Comparison of ENCODE assay signal across 1 cellular context in genomic region chr12:4858385-4858784, GRCh38.
TF ChIP-seq lines count a peak whose summit lies in the region.

No MANE protein-coding gene starts in this region.

TF ChIP-seq in HepG2, 621 proteins besides CTCF, POLR2A, EP300 and RAD21 (continued from another document and continues in another):
- TF ChIP-seq, protein P1, sequence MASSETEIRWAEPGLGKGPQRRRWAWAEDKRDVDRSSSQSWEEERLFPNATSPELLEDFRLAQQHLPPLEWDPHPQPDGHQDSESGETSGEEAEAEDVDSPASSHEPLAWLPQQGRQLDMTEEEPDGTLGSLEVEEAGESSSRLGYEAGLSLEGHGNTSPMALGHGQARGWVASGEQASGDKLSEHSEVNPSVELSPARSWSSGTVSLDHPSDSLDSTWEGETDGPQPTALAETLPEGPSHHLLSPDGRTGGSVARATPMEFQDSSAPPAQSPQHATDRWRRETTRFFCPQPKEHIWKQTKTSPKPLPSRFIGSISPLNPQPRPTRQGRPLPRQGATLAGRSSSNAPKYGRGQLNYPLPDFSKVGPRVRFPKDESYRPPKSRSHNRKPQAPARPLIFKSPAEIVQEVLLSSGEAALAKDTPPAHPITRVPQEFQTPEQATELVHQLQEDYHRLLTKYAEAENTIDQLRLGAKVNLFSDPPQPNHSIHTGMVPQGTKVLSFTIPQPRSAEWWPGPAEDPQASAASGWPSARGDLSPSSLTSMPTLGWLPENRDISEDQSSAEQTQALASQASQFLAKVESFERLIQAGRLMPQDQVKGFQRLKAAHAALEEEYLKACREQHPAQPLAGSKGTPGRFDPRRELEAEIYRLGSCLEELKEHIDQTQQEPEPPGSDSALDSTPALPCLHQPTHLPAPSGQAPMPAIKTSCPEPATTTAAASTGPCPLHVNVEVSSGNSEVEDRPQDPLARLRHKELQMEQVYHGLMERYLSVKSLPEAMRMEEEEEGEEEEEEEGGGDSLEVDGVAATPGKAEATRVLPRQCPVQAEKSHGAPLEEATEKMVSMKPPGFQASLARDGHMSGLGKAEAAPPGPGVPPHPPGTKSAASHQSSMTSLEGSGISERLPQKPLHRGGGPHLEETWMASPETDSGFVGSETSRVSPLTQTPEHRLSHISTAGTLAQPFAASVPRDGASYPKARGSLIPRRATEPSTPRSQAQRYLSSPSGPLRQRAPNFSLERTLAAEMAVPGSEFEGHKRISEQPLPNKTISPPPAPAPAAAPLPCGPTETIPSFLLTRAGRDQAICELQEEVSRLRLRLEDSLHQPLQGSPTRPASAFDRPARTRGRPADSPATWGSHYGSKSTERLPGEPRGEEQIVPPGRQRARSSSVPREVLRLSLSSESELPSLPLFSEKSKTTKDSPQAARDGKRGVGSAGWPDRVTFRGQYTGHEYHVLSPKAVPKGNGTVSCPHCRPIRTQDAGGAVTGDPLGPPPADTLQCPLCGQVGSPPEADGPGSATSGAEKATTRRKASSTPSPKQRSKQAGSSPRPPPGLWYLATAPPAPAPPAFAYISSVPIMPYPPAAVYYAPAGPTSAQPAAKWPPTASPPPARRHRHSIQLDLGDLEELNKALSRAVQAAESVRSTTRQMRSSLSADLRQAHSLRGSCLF (CRISPR knock-in tag; IDR thresholded peaks at IDR 0.05; ENCODE audit: borderline replicate concordance), result no peak
- no peak for TF ChIP-seq ARNT (IDR thresholded peaks at IDR 0.05)
- no peak for TF ChIP-seq PRMT3 (CRISPR knock-in tag; IDR thresholded peaks at IDR 0.05; ENCODE audit: borderline replicate concordance, low read depth)
- no peak for TF ChIP-seq REL (CRISPR knock-in tag; conservative IDR thresholded peaks at IDR 0.05)
- no peak for TF ChIP-seq SUZ12 (IDR thresholded peaks at IDR 0.05; ENCODE audit: low read depth, low read length)
- no peak for TF ChIP-seq CENPT (CRISPR knock-in tag; IDR thresholded peaks at IDR 0.05; ENCODE audit: low read depth)
- TF ChIP-seq, protein P2, sequence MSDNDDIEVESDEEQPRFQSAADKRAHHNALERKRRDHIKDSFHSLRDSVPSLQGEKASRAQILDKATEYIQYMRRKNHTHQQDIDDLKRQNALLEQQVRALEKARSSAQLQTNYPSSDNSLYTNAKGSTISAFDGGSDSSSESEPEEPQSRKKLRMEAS (IDR thresholded peaks at IDR 0.05), result peak; percentile 26; the same call in 1 of the 2 replicates
- TF ChIP-seq SALL1 (CRISPR knock-in tag; IDR thresholded peaks at IDR 0.05), result no peak
- TF ChIP-seq HNRNPK (IDR thresholded peaks at IDR 0.05; ENCODE audit: low read depth, low read length, poor library complexity, severe bottlenecking), result no peak
- no peak for TF ChIP-seq ZFP36L1 (CRISPR knock-in tag; IDR thresholded peaks at IDR 0.05)
- TF ChIP-seq ATF7-NPFF (CRISPR knock-in tag; IDR thresholded peaks at IDR 0.05; ENCODE audit: low read depth), result no peak
- no peak for TF ChIP-seq MYNN (CRISPR knock-in tag; IDR thresholded peaks at IDR 0.05; ENCODE audit: low read depth)
- TF ChIP-seq ZNF704 (CRISPR knock-in tag; IDR thresholded peaks at IDR 0.05; ENCODE audit: borderline replicate concordance), result no peak
- no peak for TF ChIP-seq ZNF335 (CRISPR knock-in tag; IDR thresholded peaks at IDR 0.05)
- no peak for TF ChIP-seq ZNF766 (CRISPR knock-in tag; IDR thresholded peaks at IDR 0.05; ENCODE audit: borderline replicate concordance)
- TF ChIP-seq SOX5 (CRISPR knock-in tag; IDR thresholded peaks at IDR 0.05; ENCODE audit: borderline replicate concordance), result no peak
- no peak for TF ChIP-seq TCF12 (IDR thresholded peaks at IDR 0.05)
- no peak for TF ChIP-seq TCF12 (CRISPR knock-in tag; IDR thresholded peaks at IDR 0.05)
- no peak for TF ChIP-seq ZNF225 (CRISPR knock-in tag; IDR thresholded peaks at IDR 0.05)
- TF ChIP-seq BRF2 (CRISPR knock-in tag; IDR thresholded peaks at IDR 0.05), result no peak
- TF ChIP-seq MLXIP (CRISPR knock-in tag; IDR thresholded peaks at IDR 0.05; ENCODE audit: borderline replicate concordance), result no peak
- TF ChIP-seq RFXAP (CRISPR knock-in tag; IDR thresholded peaks at IDR 0.05; ENCODE audit: borderline replicate concordance), result no peak
- no peak for TF ChIP-seq MTA3 (CRISPR knock-in tag; IDR thresholded peaks at IDR 0.05)
- no peak for TF ChIP-seq ZNF574 (CRISPR knock-in tag; IDR thresholded peaks at IDR 0.05)
- TF ChIP-seq, protein P3, sequence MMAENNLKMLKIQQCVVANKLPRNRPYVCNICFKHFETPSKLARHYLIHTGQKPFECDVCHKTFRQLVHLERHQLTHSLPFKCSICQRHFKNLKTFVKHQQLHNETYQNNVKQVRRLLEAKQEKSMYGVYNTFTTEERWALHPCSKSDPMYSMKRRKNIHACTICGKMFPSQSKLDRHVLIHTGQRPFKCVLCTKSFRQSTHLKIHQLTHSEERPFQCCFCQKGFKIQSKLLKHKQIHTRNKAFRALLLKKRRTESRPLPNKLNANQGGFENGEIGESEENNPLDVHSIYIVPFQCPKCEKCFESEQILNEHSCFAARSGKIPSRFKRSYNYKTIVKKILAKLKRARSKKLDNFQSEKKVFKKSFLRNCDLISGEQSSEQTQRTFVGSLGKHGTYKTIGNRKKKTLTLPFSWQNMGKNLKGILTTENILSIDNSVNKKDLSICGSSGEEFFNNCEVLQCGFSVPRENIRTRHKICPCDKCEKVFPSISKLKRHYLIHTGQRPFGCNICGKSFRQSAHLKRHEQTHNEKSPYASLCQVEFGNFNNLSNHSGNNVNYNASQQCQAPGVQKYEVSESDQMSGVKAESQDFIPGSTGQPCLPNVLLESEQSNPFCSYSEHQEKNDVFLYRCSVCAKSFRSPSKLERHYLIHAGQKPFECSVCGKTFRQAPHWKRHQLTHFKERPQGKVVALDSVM (CRISPR knock-in tag; IDR thresholded peaks at IDR 0.05), result no peak
- TF ChIP-seq ZNF513 (CRISPR knock-in tag; conservative IDR thresholded peaks at IDR 0.05), result no peak
- no peak for TF ChIP-seq ZNF687 (CRISPR knock-in tag; IDR thresholded peaks at IDR 0.05)
- TF ChIP-seq BHLHE40 (IDR thresholded peaks at IDR 0.05; ENCODE audit: low read length), result 0 out of 2 replicates have a peak, but pooled peaks have one; percentile 31
- no peak for TF ChIP-seq SMYD3 (CRISPR knock-in tag; IDR thresholded peaks at IDR 0.05)
- TF ChIP-seq ZNF878 (CRISPR knock-in tag; IDR thresholded peaks at IDR 0.05), result no peak
- no peak for TF ChIP-seq ZNF562 (CRISPR knock-in tag; IDR thresholded peaks at IDR 0.05; ENCODE audit: borderline replicate concordance)
